Comparison of ENCODE assay signal across 29 cellular contexts in the genomic region with DNA sequence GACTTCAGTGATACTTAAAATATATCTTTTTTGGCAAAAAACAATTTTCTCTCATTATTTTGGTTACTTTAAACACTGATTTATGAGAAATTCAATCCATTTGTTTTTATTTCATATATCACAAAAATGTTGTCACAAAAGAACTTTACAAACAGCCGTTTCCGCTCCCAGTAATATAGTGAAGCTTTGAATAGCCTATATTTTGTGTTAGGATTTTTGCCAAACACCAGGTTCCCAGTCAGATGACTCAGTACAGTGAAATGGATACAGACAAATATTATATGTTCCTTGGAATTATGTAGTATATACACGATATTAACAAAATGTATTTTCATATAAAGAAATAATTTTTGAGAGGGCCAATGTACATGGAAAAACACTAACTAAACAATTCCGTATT.
DNase-seq lines count a peak whose midpoint lies in the region; ATAC-seq and TF ChIP-seq lines count a peak whose summit lies in the region.
"Had no signal": no experiment of that assay in that cellular context is flagged by ENCODE, and none has a peak within 500 bp of the region (broad histone marks: within the 10 kb centered on the region; RNA-seq: fewer than 3 reads in every experiment).

No MANE protein-coding gene starts in this region.

- H3K27ac ChIP-seq in PC-9 (no peak overlapping the region), WERI-Rb-1 (no peak overlapping the region), right lobe of liver (no peak overlapping the region), Karpas-422 (ENCODE audit: low read length) (no peak overlapping the region)
- H3K27ac ChIP-seq: gastroesophageal sphincter, parathyroid adenoma, right atrium auricular region, SJCRH30, spleen, upper lobe of left lung had no signal

- H3K36me3 ChIP-seq in PC-9 (ENCODE audit: low read depth) (no peaks in the 10 kb centered on the region), WERI-Rb-1 (no peaks in the 10 kb centered on the region), right lobe of liver (no peaks in the 10 kb centered on the region), Karpas-422 (ENCODE audit: insufficient read depth, low read length) (no peaks in the 10 kb centered on the region)
- H3K36me3 ChIP-seq: BE2C, gastroesophageal sphincter, right atrium auricular region, SJCRH30, spleen, upper lobe of left lung had no signal

- no TSS peak for BruUV-seq in PC-9 (replicated peaks; lab: Mats Ljungman, UMichigan)

- TF ChIP-seq POLR2A in right lobe of liver (IDR thresholded peaks at IDR 0.05), result no peak

- no peak overlapping the region for H3K4me2 ChIP-seq in PC-9
- H3K4me2 ChIP-seq in Karpas-422 (ENCODE audit: low read depth, low read length, poor library complexity, severe bottlenecking), result no peak overlapping the region

- WGBS in right lobe of liver (ENCODE audit: insufficient coverage, low coverage, low lambda C conversion rate, missing lambda C conversion rate), result 71% methylated on average over 4 of the region's 4 CpGs

- no peak overlapping the region for H3K27ac Mint-ChIP-seq in activated CD4-positive, alpha-beta T cell treated with anti-CD3 and anti-CD28 coated beads, Interleukin-2, amount 10 ng/mL, durations not matched to agents 24 days and 14 days
- H3K27ac Mint-ChIP-seq: activated CD8-positive, alpha-beta T cell treated with anti-CD3 and anti-CD28 coated beads for 36 hours; activated naive CD8-positive, alpha-beta T cell; activated T-helper 2 cell treated with anti-CD3 and anti-CD28 coated beads, Interferon-gamma antibody, Interleukin-2, Interleukin-4, amounts not matched to agents 10 μg/mL and 5 μg/mL and 100 μg/mL, durations not matched to agents 14 hours and 24 hours and 36 hours; nephron progenitor cell had no signal

- H3F3A ChIP-seq in PC-9 (ENCODE audit: insufficient read depth, low read depth), result no peaks in the 10 kb centered on the region

- no peak overlapping the region for H3K9ac ChIP-seq in Karpas-422 (ENCODE audit: low read length)
- H3K9ac ChIP-seq: parathyroid adenoma had no signal

- no peak overlapping the region for H3K4me3 Mint-ChIP-seq in activated CD4-positive, alpha-beta T cell treated with anti-CD3 and anti-CD28 coated beads, Interleukin-2, amount 10 ng/mL, durations not matched to agents 24 days and 14 days
- H3K4me3 Mint-ChIP-seq: activated CD8-positive, alpha-beta T cell treated with anti-CD3 and anti-CD28 coated beads for 36 hours; activated naive CD8-positive, alpha-beta T cell; central memory CD8-positive, alpha-beta T cell; nephron progenitor cell had no signal

- no peak for TF ChIP-seq CTCF in PC-9 (conservative IDR thresholded peaks at IDR 0.05)
- TF ChIP-seq CTCF in WERI-Rb-1 (IDR thresholded peaks at IDR 0.05; ENCODE audit: low read depth, low read length), result no peak
- no peak for TF ChIP-seq CTCF in right lobe of liver (IDR thresholded peaks at IDR 0.05)

- H3K4me3 ChIP-seq in PC-9 (no peak overlapping the region), WERI-Rb-1 (ENCODE audit: low read depth, low read length) (no peak overlapping the region), right lobe of liver (no peak overlapping the region), Karpas-422 (ENCODE audit: low read length) (no peak overlapping the region)
- H3K4me3 ChIP-seq: gastroesophageal sphincter, right atrium auricular region, SJCRH30, spleen, upper lobe of left lung had no signal

- ATAC-seq in right lobe of liver, result no peak
- ATAC-seq: activated CD8-positive, alpha-beta T cell treated with anti-CD3 and anti-CD28 coated beads for 36 hours; gastroesophageal sphincter had no signal

- H4K20me1 ChIP-seq in PC-9 (ENCODE audit: insufficient read depth), result no peaks in the 10 kb centered on the region
- no peaks in the 10 kb centered on the region for H4K20me1 ChIP-seq in Karpas-422 (ENCODE audit: insufficient read depth, low read depth, low read length)

- no peaks in the 10 kb centered on the region for H3K4me1 Mint-ChIP-seq in activated CD4-positive, alpha-beta T cell treated with anti-CD3 and anti-CD28 coated beads, Interleukin-2, amount 10 ng/mL, durations not matched to agents 24 days and 14 days
- H3K4me1 Mint-ChIP-seq: central memory CD8-positive, alpha-beta T cell; nephron progenitor cell had no signal

- DNase-seq in EL (peak; percentile 26), PC-9 (no peak), dermis blood vessel endothelial cell (peak; percentile 73), iris pigment epithelial cell (ENCODE audit: low read depth) (peak; percentile 29), WERI-Rb-1 (no peak), right lobe of liver (no peak), Karpas-422 (no peak)
- no peak for DNase-seq in activated CD4-positive, alpha-beta T cell treated with anti-CD3 and anti-CD28 coated beads, Interleukin-2, amount 10 ng/mL, durations not matched to agents 24 days and 14 days
- DNase-seq: ACHN; activated CD4-positive, CD25-positive, alpha-beta regulatory T cell treated with anti-CD3 and anti-CD28 coated beads, Interleukin-2, amount 50 U/mL, for 72 hours; activated CD8-positive, alpha-beta T cell treated with anti-CD3 and anti-CD28 coated beads for 36 hours; anterior cingulate cortex; BE2C; erythroblast; kidney; NCI-H1105 treated with DMSO at 0.1 percent for 48 hours; NCI-H1930; NCI-H526; nephron progenitor cell; NK-92 treated with Interleukin-12 subunit alpha and Interleukin-12 subunit beta, amount 100 ng/mL, for 24 hours; spleen; upper lobe of left lung had no signal

- H3K4me1 ChIP-seq in PC-9 (replicated peaks; ENCODE audit: insufficient read depth), result no peaks in the 10 kb centered on the region
- no peaks in the 10 kb centered on the region for H3K4me1 ChIP-seq in right lobe of liver
- H3K4me1 ChIP-seq in Karpas-422 (ENCODE audit: low read length), result no peaks in the 10 kb centered on the region
- H3K4me1 ChIP-seq: BE2C, gastroesophageal sphincter, parathyroid adenoma, right atrium auricular region, SJCRH30, spleen, upper lobe of left lung had no signal

- H3K9me2 ChIP-seq in PC-9 (ENCODE audit: insufficient read depth), result peaks cover 6% of the 10 kb centered on the region; the same call in 1 of the 2 replicates
- no peaks in the 10 kb centered on the region for H3K9me2 ChIP-seq in Karpas-422 (replicated peaks; ENCODE audit: insufficient read depth, low read length)

- H3K9me3 ChIP-seq in PC-9 (ENCODE audit: insufficient read depth, low read depth), result no peaks in the 10 kb centered on the region
- H3K9me3 ChIP-seq in WERI-Rb-1 (ENCODE audit: severe bottlenecking), result no peaks in the 10 kb centered on the region
- no peaks in the 10 kb centered on the region for H3K9me3 ChIP-seq in right lobe of liver
- peaks cover 3% of the 10 kb centered on the region; the same call in 1 of the 2 replicates for H3K9me3 ChIP-seq in Karpas-422 (ENCODE audit: low read length)
- H3K9me3 ChIP-seq: BE2C, gastroesophageal sphincter, right atrium auricular region, SJCRH30, spleen, upper lobe of left lung had no signal

- no peaks in the 10 kb centered on the region for H3K27me3 Mint-ChIP-seq in activated CD4-positive, alpha-beta T cell treated with anti-CD3 and anti-CD28 coated beads, Interleukin-2, amount 10 ng/mL, durations not matched to agents 24 days and 14 days
- H3K27me3 Mint-ChIP-seq: activated CD8-positive, alpha-beta T cell treated with anti-CD3 and anti-CD28 coated beads for 36 hours; activated naive CD8-positive, alpha-beta T cell; central memory CD8-positive, alpha-beta T cell had no signal

- intact Hi-C loops in PC-9 (cut with micrococcal nuclease; ENCODE audit: unreplicated experiment) (no loop called here), right lobe of liver (cut with DNase I) (no loop called here)
- intact Hi-C loops in activated CD4-positive, alpha-beta T cell treated with anti-CD3 and anti-CD28 coated beads, Interleukin-2, amount 10 ng/mL, durations not matched to agents 24 days and 14 days (cut with micrococcal nuclease), result no loop called here

- H3K9me3 Mint-ChIP-seq in activated CD4-positive, alpha-beta T cell treated with anti-CD3 and anti-CD28 coated beads, Interleukin-2, amount 10 ng/mL, durations not matched to agents 24 days and 14 days, result no peaks in the 10 kb centered on the region
- H3K9me3 Mint-ChIP-seq: activated CD8-positive, alpha-beta T cell treated with anti-CD3 and anti-CD28 coated beads for 36 hours; activated T-helper 2 cell treated with anti-CD3 and anti-CD28 coated beads, Interferon-gamma antibody, Interleukin-2, Interleukin-4, amounts not matched to agents 10 μg/mL and 5 μg/mL and 100 μg/mL, durations not matched to agents 14 hours and 24 hours and 36 hours; nephron progenitor cell had no signal

- H2AFZ ChIP-seq in PC-9 (0 out of 2 replicates have a peak overlapping the region, but pooled peaks have one; percentile 1), Karpas-422 (ENCODE audit: low read length) (no peak overlapping the region)
- H2AFZ ChIP-seq: parathyroid adenoma had no signal

- no peaks in the 10 kb centered on the region for H3K79me2 ChIP-seq in PC-9 (ENCODE audit: low read depth)
- no peaks in the 10 kb centered on the region for H3K79me2 ChIP-seq in Karpas-422 (ENCODE audit: low read length)
- H3K79me2 ChIP-seq: parathyroid adenoma had no signal

- H3K36me3 Mint-ChIP-seq in activated CD4-positive, alpha-beta T cell treated with anti-CD3 and anti-CD28 coated beads, Interleukin-2, amount 10 ng/mL, durations not matched to agents 24 days and 14 days (ENCODE audit: low read depth), result no peaks in the 10 kb centered on the region
- H3K36me3 Mint-ChIP-seq: activated naive CD8-positive, alpha-beta T cell had no signal

- H3K27me3 ChIP-seq in PC-9 (ENCODE audit: insufficient read depth, low read depth), result no peaks in the 10 kb centered on the region
- no peaks in the 10 kb centered on the region for H3K27me3 ChIP-seq in WERI-Rb-1 (ENCODE audit: insufficient read depth, low read depth, severe bottlenecking)
- H3K27me3 ChIP-seq in right lobe of liver, result no peaks in the 10 kb centered on the region
- H3K27me3 ChIP-seq in Karpas-422 (ENCODE audit: low read length), result no peaks in the 10 kb centered on the region
- H3K27me3 ChIP-seq: BE2C, gastroesophageal sphincter, right atrium auricular region, SJCRH30, spleen, upper lobe of left lung had no signal

- POLR2A ChIA-PET in PC-9 (lab: Charles Lee; ENCODE audit: unreplicated experiment), result no interaction called here

- CTCF ChIA-PET in PC-9 (lab: Charles Lee), result no interaction called here

Comparison
In these comparisons a context has a peak if more than half of its experiments do, and no peak if none do; other contexts are left out.
1. DNase-seq: peak in EL (single experiment), dermis blood vessel endothelial cell (single experiment) and iris pigment epithelial cell (single experiment); none in PC-9 (0 of 2), WERI-Rb-1 (single experiment), right lobe of liver (0 of 3), activated CD4-positive, alpha-beta T cell treated with anti-CD3 and anti-CD28 coated beads, Interleukin-2, amount 10 ng/mL, durations not matched to agents 24 days and 14 days (single experiment) and Karpas-422 (single experiment).